In the genomic region with DNA sequence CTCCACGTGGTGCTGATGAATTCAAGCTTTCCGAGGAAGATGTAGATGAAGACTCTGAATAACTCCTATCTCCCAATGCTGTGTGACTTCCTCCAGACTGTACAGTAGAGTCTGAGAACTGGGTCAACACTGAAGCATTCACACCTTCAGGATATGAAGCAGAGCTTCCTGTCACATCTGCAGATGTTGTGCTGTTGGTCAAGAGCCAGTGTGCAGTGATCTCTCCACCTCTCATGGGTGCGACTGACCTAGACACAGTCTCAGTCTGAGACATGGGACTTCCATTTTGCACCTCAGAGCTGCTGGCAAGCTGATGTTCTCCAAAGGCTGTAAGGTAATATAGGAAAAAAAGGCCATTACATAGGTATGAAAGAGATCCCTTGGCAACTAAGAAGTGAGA, we compare ENCODE assay signal across 21 cellular contexts.
"Had no signal": no experiment of that assay in that cellular context is flagged by ENCODE, and none has a peak within 500 bp of the region (broad histone marks: within the 10 kb centered on the region; RNA-seq: fewer than 3 reads in every experiment).

No MANE protein-coding gene starts in this region.

- ATAC-seq: left colon, lower lobe of right lung, sciatic nerve, WTC11 had no signal

- H3K9me3 ChIP-seq: adrenal gland, breast epithelium, lower lobe of right lung, tibial artery had no signal

- H3K4me3 ChIP-seq: adrenal gland, breast epithelium, lower lobe of right lung, smooth muscle cell, tibial artery had no signal

- H3K4me1 ChIP-seq: breast epithelium had no signal

- H3K27ac ChIP-seq: adrenal gland, breast epithelium, epithelial cell of prostate, lower lobe of right lung, tibial artery had no signal

- H3K27ac Mint-ChIP-seq: activated naive CD4-positive, alpha-beta T cell treated with anti-CD3 and anti-CD28 coated beads for 36 hours; activated T-helper 2 cell treated with anti-CD3 and anti-CD28 coated beads, Interferon-gamma antibody, Interleukin-2, Interleukin-4, amounts not matched to agents 10 μg/mL and 5 μg/mL and 100 μg/mL, durations not matched to agents 14 hours and 24 hours and 36 hours; dendritic cell treated with granulocyte-macrophage colony-stimulating factor and Interleukin-4, amounts not matched to agents 40 ng/mL and 50 ng/mL, for 4 days; nephron progenitor cell; WTC11 had no signal

- H3K27me3 Mint-ChIP-seq: dendritic cell treated with granulocyte-macrophage colony-stimulating factor and Interleukin-4, amounts not matched to agents 40 ng/mL and 50 ng/mL, for 4 days had no signal

- DNase-seq: activated CD4-positive, alpha-beta T cell treated with anti-CD3 and anti-CD28 coated beads for 4 hours; activated CD8-positive, alpha-beta memory T cell treated with anti-CD3 and anti-CD28 coated beads for 24 hours; activated naive CD4-positive, alpha-beta T cell treated with anti-CD3 and anti-CD28 coated beads for 36 hours; adrenal gland; cerebellar nuclear complex; foreskin fibroblast; hippocampal formation; left colon; lower lobe of right lung; nephron progenitor cell; nucleus accumbens; stimulated activated naive CD4-positive, alpha-beta T cell; substantia nigra; tibial artery had no signal

- H3K9me3 Mint-ChIP-seq: activated naive CD4-positive, alpha-beta T cell treated with anti-CD3 and anti-CD28 coated beads for 36 hours; activated T-helper 2 cell treated with anti-CD3 and anti-CD28 coated beads, Interferon-gamma antibody, Interleukin-2, Interleukin-4, amounts not matched to agents 10 μg/mL and 5 μg/mL and 100 μg/mL, durations not matched to agents 14 hours and 24 hours and 36 hours; dendritic cell treated with granulocyte-macrophage colony-stimulating factor and Interleukin-4, amounts not matched to agents 40 ng/mL and 50 ng/mL, for 4 days; nephron progenitor cell; WTC11 had no signal

- H3K36me3 ChIP-seq: breast epithelium had no signal

- H3K27me3 ChIP-seq: adrenal gland, breast epithelium, tibial artery had no signal

- H3K4me3 Mint-ChIP-seq: activated naive CD4-positive, alpha-beta T cell treated with anti-CD3 and anti-CD28 coated beads for 36 hours; dendritic cell treated with granulocyte-macrophage colony-stimulating factor and Interleukin-4, amounts not matched to agents 40 ng/mL and 50 ng/mL, for 4 days; nephron progenitor cell; WTC11 had no signal
